In the genomic region with DNA sequence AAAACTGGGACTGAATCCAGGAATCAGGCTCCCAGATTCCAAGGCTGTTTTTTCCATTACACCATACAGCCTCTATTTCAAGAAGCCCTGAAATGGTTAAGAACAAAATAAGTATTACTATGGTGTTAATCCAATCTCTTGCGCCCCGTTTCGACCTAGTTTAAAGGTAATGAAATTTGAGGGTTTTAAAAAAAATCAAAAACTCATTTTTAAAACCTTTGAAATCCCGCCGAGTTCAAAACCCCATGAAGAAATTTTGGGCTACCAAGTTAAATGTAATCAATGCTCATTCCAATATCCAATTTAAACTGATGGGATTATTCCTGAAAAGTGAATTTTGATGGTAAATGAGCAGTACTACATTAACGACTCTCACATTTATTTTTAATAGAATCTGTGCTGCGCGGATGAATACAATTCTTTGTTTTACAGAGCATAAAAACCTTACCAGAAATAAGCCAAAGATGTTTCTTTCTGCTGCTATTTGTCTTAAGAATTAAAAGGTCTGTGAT, we compare ENCODE assay signal across 8 cellular contexts. TPM values are rescaled to one million over a fixed set of nuclear protein-coding genes. Genes with fewer than 3 reads are reported as not detected.
A peak's percentile ranks its signal among the peaks of the same experiment; 100 is the strongest.
DNase-seq lines count a peak whose midpoint lies in the region; ATAC-seq and TF ChIP-seq lines count a peak whose summit lies in the region.

No MANE protein-coding gene starts in this region.

- H3F3A ChIP-seq in smooth muscle cell (ENCODE audit: low read depth), result peaks cover 10% of the 10 kb centered on the region

- H2BK15ac ChIP-seq in H9 (ENCODE audit: low read depth, low read length), result no peak overlapping the region

- H3K23me2 ChIP-seq in H9 (ENCODE audit: insufficient read length, low read depth, low read length, poor library complexity, severe bottlenecking), result peaks cover 16% of the 10 kb centered on the region

- CTCF ChIA-PET in WTC11 (lab: Charles Lee), result no interaction called here

- H3K9ac ChIP-seq in H9 (ENCODE audit: extremely low read depth, insufficient read length, low read length) (peak overlapping the region; percentile 54), smooth muscle cell (ENCODE audit: low read depth) (no peak overlapping the region)

- H2AFZ ChIP-seq in H9 (ENCODE audit: low read length), result no peak overlapping the region
- H2AFZ ChIP-seq in hepatocyte, result peak overlapping the region; percentile 12
- peak overlapping the region; percentile 46 for H2AFZ ChIP-seq in smooth muscle cell (ENCODE audit: low read depth)

- H3K56ac ChIP-seq in H9 (ENCODE audit: insufficient read length, low read depth, low read length), result no peak overlapping the region

- H4K91ac ChIP-seq in H9 (ENCODE audit: insufficient read length, low read depth, low read length), result no peak overlapping the region

- H3K36me3 ChIP-seq in hepatocyte (replicated peaks; ENCODE audit: insufficient read depth, low read depth), result no peaks in the 10 kb centered on the region
- H3K36me3 ChIP-seq in smooth muscle cell (ENCODE audit: low read depth), result no peaks in the 10 kb centered on the region

- H3K79me2 ChIP-seq in H9 (ENCODE audit: insufficient read depth, low read length) (no peaks in the 10 kb centered on the region), hepatocyte (peaks cover 33% of the 10 kb centered on the region), smooth muscle cell (ENCODE audit: low read depth) (peaks cover 35% of the 10 kb centered on the region)

- no peak overlapping the region for H3T11ph ChIP-seq in H9 (ENCODE audit: low read length)

- H3K9me3 ChIP-seq in H9 (ENCODE audit: control insufficient read depth, low read depth, low read length), result no peaks in the 10 kb centered on the region
- H3K9me3 ChIP-seq in hepatocyte (ENCODE audit: low read depth), result no peaks in the 10 kb centered on the region
- no peaks in the 10 kb centered on the region for H3K9me3 ChIP-seq in smooth muscle cell (replicated peaks; ENCODE audit: low read depth)

- H3K4me1 ChIP-seq in H9 (ENCODE audit: insufficient read depth, low read length), result no peaks in the 10 kb centered on the region
- H3K4me1 ChIP-seq in hepatocyte (ENCODE audit: insufficient read depth), result peaks cover 23% of the 10 kb centered on the region
- peaks cover 31% of the 10 kb centered on the region for H3K4me1 ChIP-seq in smooth muscle cell (ENCODE audit: low read depth)

- H3K4me3 Mint-ChIP-seq in H9, result peak overlapping the region; percentile 75 to 88
- H3K4me3 Mint-ChIP-seq in WTC11, result peak overlapping the region; percentile 86

- H3K27me3 ChIP-seq in H9 (ENCODE audit: insufficient read depth, low read length) (peaks cover 30% of the 10 kb centered on the region), hepatocyte (no peaks in the 10 kb centered on the region), smooth muscle cell (ENCODE audit: low read depth) (peaks cover 11% of the 10 kb centered on the region)

- no peak overlapping the region for H3K27ac ChIP-seq in H9 (ENCODE audit: insufficient read length, low read depth, low read length)
- peak overlapping the region; percentile 95 for H3K27ac ChIP-seq in hepatocyte
- peak overlapping the region; percentile 7 for H3K27ac ChIP-seq in smooth muscle cell (ENCODE audit: low read depth)

- 0 out of 3 replicates have a peak, but pooled peaks have one; percentile 2 for TF ChIP-seq CTCF in H9 (conservative IDR thresholded peaks at IDR 0.05)
- no peak for TF ChIP-seq CTCF in WTC11 (IDR thresholded peaks at IDR 0.05)
- no peak for TF ChIP-seq CTCF in hepatocyte (IDR thresholded peaks at IDR 0.05; ENCODE audit: poor library complexity)
- no peak for TF ChIP-seq CTCF in smooth muscle cell (IDR thresholded peaks at IDR 0.05; ENCODE audit: borderline replicate concordance, insufficient read depth, poor library complexity, severe bottlenecking)

- peak overlapping the region; percentile 73 to 94 (median 78); a peak in 6 of 7 replicates for H3K27ac Mint-ChIP-seq in H9
- peak overlapping the region; percentile 96 for H3K27ac Mint-ChIP-seq in WTC11

- POLR2A ChIA-PET in WTC11 (lab: Charles Lee), result no interaction called here

- H3K9me3 Mint-ChIP-seq in H9 (no peaks in the 10 kb centered on the region), WTC11 (no peaks in the 10 kb centered on the region)

- H3K27me3 Mint-ChIP-seq in H9 (ENCODE audit: low read depth) (peaks cover 70% of the 10 kb centered on the region), WTC11 (ENCODE audit: low read depth) (peaks cover 67% of the 10 kb centered on the region)

- H3K4ac ChIP-seq in H9 (ENCODE audit: low read depth, low read length), result no peak overlapping the region

- peak overlapping the region; percentile 97; the same call in 1 of the 2 replicates for H3K14ac ChIP-seq in H9 (ENCODE audit: insufficient read depth, low read length)

- no peak for ATAC-seq in WTC11
- no peak for ATAC-seq in GM19463 (IDR thresholded peaks at IDR 0.05; ENCODE audit: unreplicated experiment)

- no peak overlapping the region for H3K23ac ChIP-seq in H9 (ENCODE audit: insufficient read length, low read depth, low read length)

- no peak overlapping the region for H3K18ac ChIP-seq in H9 (ENCODE audit: insufficient read length, low read depth, low read length)

- no peaks in the 10 kb centered on the region for H3K36me3 Mint-ChIP-seq in H9 (ENCODE audit: insufficient read depth in 1 of 3, low read depth in 3 of 3)
- H3K36me3 Mint-ChIP-seq in WTC11, result no peaks in the 10 kb centered on the region

- DNase-seq in H9 (no peak), WTC11 (ENCODE audit: low spot score) (no peak), hepatocyte (ENCODE audit: low spot score) (no peak), smooth muscle cell (lab: John Stamatoyannopoulos, UW; ENCODE audit: unreplicated experiment) (no peak), occipital lobe (lab: John Stamatoyannopoulos, UW) (no peak), NCI-H774 (lab: John Stamatoyannopoulos, UW) (no peak)
- no peak for DNase-seq in stimulated activated CD4-positive, alpha-beta T cell treated with anti-CD3 and anti-CD28 coated beads, Interleukin-1b, Interleukin-23, amount 100 ng/mL, for 48 hours

- whole genome bisulfite sequencing in H9 (ENCODE audit: extremely low coverage, insufficient read length, low lambda C conversion rate), result no CpG with 5 or more reads among the region's 8 CpGs
- WGBS in hepatocyte (ENCODE audit: low lambda C conversion rate, missing lambda C conversion rate), result 40% methylated on average over 8 of the region's 8 CpGs
- WGBS in smooth muscle cell (ENCODE audit: low lambda C conversion rate), result 31% methylated on average over 8 of the region's 8 CpGs

- no peaks in the 10 kb centered on the region for H3K9me2 ChIP-seq in hepatocyte (replicated peaks; ENCODE audit: insufficient read depth)

- H4K20me1 ChIP-seq in H9 (ENCODE audit: control insufficient read depth, insufficient read depth, insufficient read length) (no peaks in the 10 kb centered on the region), hepatocyte (ENCODE audit: insufficient read depth, poor library complexity, severe bottlenecking) (peaks cover 32% of the 10 kb centered on the region), smooth muscle cell (ENCODE audit: low read depth) (peaks cover 34% of the 10 kb centered on the region)

- no peak overlapping the region for H2AK5ac ChIP-seq in H9 (ENCODE audit: insufficient read length, low read length)

- H3K79me1 ChIP-seq in H9 (ENCODE audit: insufficient read depth, low read depth, low read length, poor library complexity, severe bottlenecking), result no peaks in the 10 kb centered on the region

- H2BK5ac ChIP-seq in H9 (ENCODE audit: insufficient read length, low read length), result no peak overlapping the region

- no peak overlapping the region for H2BK12ac ChIP-seq in H9 (ENCODE audit: insufficient read length, low read depth, low read length)

- H3K4me3 ChIP-seq in hepatocyte, result peak overlapping the region; percentile 43
- H3K4me3 ChIP-seq in smooth muscle cell, result peak overlapping the region; percentile 83

- peak overlapping the region; percentile 41 for H3K4me2 ChIP-seq in H9 (ENCODE audit: insufficient read depth, insufficient read length, low read length)
- H3K4me2 ChIP-seq in hepatocyte, result peak overlapping the region; percentile 84
- H3K4me2 ChIP-seq in smooth muscle cell, result peak overlapping the region; percentile 92

- H3K4me1 Mint-ChIP-seq in H9, result peaks cover 33% of the 10 kb centered on the region in 2 experiments
- H3K4me1 Mint-ChIP-seq in WTC11, result peaks cover 40% of the 10 kb centered on the region

- H4K8ac ChIP-seq in H9 (replicated peaks; ENCODE audit: insufficient read length, low read depth, low read length), result no peak overlapping the region

- H2BK120ac ChIP-seq in H9 (ENCODE audit: low read depth, low read length, poor library complexity, severe bottlenecking), result no peak overlapping the region

- H4K5ac ChIP-seq in H9 (ENCODE audit: insufficient read length, low read depth, low read length), result no peak overlapping the region

- no peak overlapping the region for H2BK20ac ChIP-seq in H9 (ENCODE audit: low read depth, low read length, poor library complexity, severe bottlenecking)

TF ChIP-seq in WTC11, 78 proteins besides CTCF, POLR2A, EP300 and RAD21 (continues in another document):
- TF ChIP-seq, protein P1, sequence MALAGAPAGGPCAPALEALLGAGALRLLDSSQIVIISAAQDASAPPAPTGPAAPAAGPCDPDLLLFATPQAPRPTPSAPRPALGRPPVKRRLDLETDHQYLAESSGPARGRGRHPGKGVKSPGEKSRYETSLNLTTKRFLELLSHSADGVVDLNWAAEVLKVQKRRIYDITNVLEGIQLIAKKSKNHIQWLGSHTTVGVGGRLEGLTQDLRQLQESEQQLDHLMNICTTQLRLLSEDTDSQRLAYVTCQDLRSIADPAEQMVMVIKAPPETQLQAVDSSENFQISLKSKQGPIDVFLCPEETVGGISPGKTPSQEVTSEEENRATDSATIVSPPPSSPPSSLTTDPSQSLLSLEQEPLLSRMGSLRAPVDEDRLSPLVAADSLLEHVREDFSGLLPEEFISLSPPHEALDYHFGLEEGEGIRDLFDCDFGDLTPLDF (CRISPR knock-in tag; IDR thresholded peaks at IDR 0.05), result no peak
- no peak for TF ChIP-seq GTF2I (CRISPR knock-in tag; conservative IDR thresholded peaks at IDR 0.05)
- TF ChIP-seq, protein P2, sequence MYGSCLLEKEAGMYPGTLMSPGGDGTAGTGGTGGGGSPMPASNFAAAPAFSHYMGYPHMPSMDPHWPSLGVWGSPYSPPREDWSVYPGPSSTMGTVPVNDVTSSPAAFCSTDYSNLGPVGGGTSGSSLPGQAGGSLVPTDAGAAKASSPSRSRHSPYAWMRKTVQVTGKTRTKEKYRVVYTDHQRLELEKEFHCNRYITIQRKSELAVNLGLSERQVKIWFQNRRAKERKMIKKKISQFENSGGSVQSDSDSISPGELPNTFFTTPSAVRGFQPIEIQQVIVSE (CRISPR knock-in tag; IDR thresholded peaks at IDR 0.05; ENCODE audit: borderline replicate concordance), result no peak
- TF ChIP-seq NR3C1 (CRISPR knock-in tag; conservative IDR thresholded peaks at IDR 0.05; ENCODE audit: low read depth), result no peak
- TF ChIP-seq MXD4 (CRISPR knock-in tag; IDR thresholded peaks at IDR 0.05; ENCODE audit: borderline replicate concordance), result no peak
- no peak for TF ChIP-seq CBFB (CRISPR knock-in tag; IDR thresholded peaks at IDR 0.05; ENCODE audit: low read depth)

RNA-seq across cellular contexts. Expression of a gene that starts 0.8 kb away (rescaled TPM):
- total RNA-seq in H9 (2021) (8.0 and 8.4 TPM in 2 replicates), WTC11 (2021) (13.7 to 17.7 TPM (median 15.3 TPM) in 3 replicates), hepatocyte (31.4 and 36.5 TPM in 2 replicates), smooth muscle cell (36.8 and 38.5 TPM in 2 replicates), occipital lobe (83.1 TPM)
- polyA plus RNA-seq in hepatocyte (18.3 and 20.5 TPM in 2 replicates), smooth muscle cell (15.7 and 21.2 TPM in 2 replicates)

Comparison
In these comparisons a context has a peak if more than half of its experiments do, and no peak if none do; other contexts are left out.
1. H3K4me2 ChIP-seq: peak in every context shown above with its lines; median percentile 92 in smooth muscle cell; 84 in hepatocyte; 41 in H9.